In genomic region chr22:41856484-41856883, GRCh38 we compare ENCODE assay signal across 15 cellular contexts. TPM values are rescaled to one million over a fixed set of nuclear protein-coding genes. Genes with fewer than 3 reads are reported as not detected.
A peak's percentile ranks its signal among the peaks of the same experiment; 100 is the strongest.
DNase-seq lines count a peak whose midpoint lies in the region; ATAC-seq and TF ChIP-seq lines count a peak whose summit lies in the region.
"Had no signal": no experiment of that assay in that cellular context is flagged by ENCODE, and none has a peak within 500 bp of the region (broad histone marks: within the 10 kb centered on the region; RNA-seq: fewer than 3 reads in every experiment).

No MANE protein-coding gene starts in this region.

- peak; percentile 55 for ATAC-seq in left lung
- ATAC-seq in GM21447 (IDR thresholded peaks at IDR 0.05; ENCODE audit: unreplicated experiment) = no peak

- TF ChIP-seq POLR2A in breast epithelium (IDR thresholded peaks at IDR 0.05) (no peak), tibial nerve (IDR thresholded peaks at IDR 0.05) (no peak), adrenal gland (IDR thresholded peaks at IDR 0.05) (no peak)

- H3K9me3 Mint-ChIP-seq in MCF 10A (ENCODE audit: unreplicated experiment) = no peaks in the 10 kb centered on the region
- no peaks in the 10 kb centered on the region for H3K9me3 Mint-ChIP-seq in activated T-helper 1 cell treated with anti-CD3 and anti-CD28 coated beads, Interleukin-12 subunit alpha, Interleukin-12 subunit beta, Interleukin-2, Interleukin-4 antibody, amounts not matched to agents 30 ng/mL and 10 ng/mL and 1 ng/mL, durations not matched to agents 14 hours and 24 hours and 36 hours

- H3K27ac Mint-ChIP-seq in MCF 10A (ENCODE audit: low read depth, unreplicated experiment) = peak overlapping the region; percentile 81
- H3K27ac Mint-ChIP-seq in activated T-helper 1 cell treated with anti-CD3 and anti-CD28 coated beads, Interleukin-12 subunit alpha, Interleukin-12 subunit beta, Interleukin-2, Interleukin-4 antibody, amounts not matched to agents 30 ng/mL and 10 ng/mL and 1 ng/mL, durations not matched to agents 14 hours and 24 hours and 36 hours = peak overlapping the region; percentile 99

- intact Hi-C loops in MCF 10A (cut with micrococcal nuclease) (loop anchor here (2.0 to 5.0 kb wide), 2 partner anchors 34 to 160 kb away; no protein-coding TSS in a partner anchor), breast epithelium (cut with DNase I; ENCODE audit: low total_unique reads) (loop anchor here (10.0 kb wide), 1 partner anchor 368 kb away; no protein-coding TSS in a partner anchor), left lung (cut with DNase I) (no loop called here), adrenal gland (cut with DNase I) (no loop called here)
- intact Hi-C loops in activated T-helper 1 cell treated with anti-CD3 and anti-CD28 coated beads, Interleukin-12 subunit alpha, Interleukin-12 subunit beta, Interleukin-2, Interleukin-4 antibody, amounts not matched to agents 30 ng/mL and 10 ng/mL and 1 ng/mL, durations not matched to agents 14 hours and 24 hours and 36 hours (cut with micrococcal nuclease) = no loop called here

- H3K27ac ChIP-seq in breast epithelium = no peak overlapping the region
- H3K27ac ChIP-seq in left lung = peak overlapping the region in 1 of 2 donors; percentile 50
- H3K27ac ChIP-seq in tibial nerve = peak overlapping the region in 3 of 4 donors; percentile 6 to 75 (median 69)
- H3K27ac ChIP-seq in adrenal gland = peak overlapping the region in 2 of 5 donors; percentile 38 to 46

- 48 to 61% methylated on average over 2 of the region's 2 CpGs for WGBS in tibial nerve, 2 donors
- WGBS in adrenal gland, 4 donors = 78 to 91% (median 85%) methylated on average over 2 of the region's 2 CpGs

- H3K27me3 ChIP-seq in breast epithelium = no peaks in the 10 kb centered on the region
- no peaks in the 10 kb centered on the region for H3K27me3 ChIP-seq in left lung
- H3K27me3 ChIP-seq in tibial nerve = no peaks in the 10 kb centered on the region
- no peaks in the 10 kb centered on the region for H3K27me3 ChIP-seq in adrenal gland
- H3K27me3 ChIP-seq: BE2C had no signal

- TF ChIP-seq EP300 in tibial nerve (IDR thresholded peaks at IDR 0.05) = no peak

- H3K4me3 ChIP-seq in breast epithelium = no peak overlapping the region
- no peak overlapping the region for H3K4me3 ChIP-seq in left lung
- H3K4me3 ChIP-seq in tibial nerve = no peak overlapping the region
- no peak overlapping the region for H3K4me3 ChIP-seq in adrenal gland

- BruUV-seq in MCF 10A (replicated peaks; lab: Mats Ljungman, UMichigan) = no TSS peak

- peaks cover 29% of the 10 kb centered on the region for H3K4me1 Mint-ChIP-seq in MCF 10A (ENCODE audit: insufficient read depth, unreplicated experiment)
- peaks cover 70% of the 10 kb centered on the region for H3K4me1 Mint-ChIP-seq in activated T-helper 1 cell treated with anti-CD3 and anti-CD28 coated beads, Interleukin-12 subunit alpha, Interleukin-12 subunit beta, Interleukin-2, Interleukin-4 antibody, amounts not matched to agents 30 ng/mL and 10 ng/mL and 1 ng/mL, durations not matched to agents 14 hours and 24 hours and 36 hours (ENCODE audit: low read depth)

- CTCF ChIA-PET in MCF 10A (lab: Yijun Ruan, JAX) = interaction anchor here (0.6 to 3.5 kb wide), 7 partner anchors 11 to 159 kb away, joined by 3 to 16 read pairs (median 4); no protein-coding TSS in a partner anchor

- peaks cover 25% of the 10 kb centered on the region for H3K36me3 Mint-ChIP-seq in MCF 10A (ENCODE audit: insufficient read depth, unreplicated experiment)
- peaks cover 34% of the 10 kb centered on the region for H3K36me3 Mint-ChIP-seq in activated T-helper 1 cell treated with anti-CD3 and anti-CD28 coated beads, Interleukin-12 subunit alpha, Interleukin-12 subunit beta, Interleukin-2, Interleukin-4 antibody, amounts not matched to agents 30 ng/mL and 10 ng/mL and 1 ng/mL, durations not matched to agents 14 hours and 24 hours and 36 hours (ENCODE audit: low read depth)

- no peaks in the 10 kb centered on the region for H3K9me3 ChIP-seq in breast epithelium
- no peaks in the 10 kb centered on the region for H3K9me3 ChIP-seq in left lung
- no peaks in the 10 kb centered on the region for H3K9me3 ChIP-seq in tibial nerve
- no peaks in the 10 kb centered on the region for H3K9me3 ChIP-seq in adrenal gland (replicated peaks in 1 of 3)
- H3K9me3 ChIP-seq: BE2C, SK-N-SH had no signal

- no peaks in the 10 kb centered on the region for H3K27me3 Mint-ChIP-seq in MCF 10A (ENCODE audit: insufficient read depth, unreplicated experiment)
- no peaks in the 10 kb centered on the region for H3K27me3 Mint-ChIP-seq in activated T-helper 1 cell treated with anti-CD3 and anti-CD28 coated beads, Interleukin-12 subunit alpha, Interleukin-12 subunit beta, Interleukin-2, Interleukin-4 antibody, amounts not matched to agents 30 ng/mL and 10 ng/mL and 1 ng/mL, durations not matched to agents 14 hours and 24 hours and 36 hours (ENCODE audit: insufficient read depth)

- POLR2A ChIA-PET in MCF 10A (lab: Yijun Ruan, JAX) = interaction anchor here (0.6 to 5.6 kb wide), 13 partner anchors 9 to 760 kb away, joined by 3 to 57 read pairs (median 8); partner anchors contain the start of genes CCDC134, CENPM, SNU13 and SREBF2

- H3K36me3 ChIP-seq in breast epithelium (no peaks in the 10 kb centered on the region), left lung (no peaks in the 10 kb centered on the region), tibial nerve (no peaks in the 10 kb centered on the region), adrenal gland (replicated peaks in 1 of 2) (no peaks in the 10 kb centered on the region)

- no peak for DNase-seq in MCF 10A (ENCODE audit: unreplicated experiment)
- no peak for DNase-seq in breast epithelium (ENCODE audit: low spot score in 2 of 2)
- no peak for DNase-seq in activated T-helper 1 cell treated with anti-CD3 and anti-CD28 coated beads, Interleukin-12 subunit alpha, Interleukin-12 subunit beta, Interleukin-2, Interleukin-4 antibody, amounts not matched to agents 30 ng/mL and 10 ng/mL and 1 ng/mL, durations not matched to agents 14 hours and 24 hours and 36 hours (ENCODE audit: low spot score)
- DNase-seq in left lung = no peak
- DNase-seq in tibial nerve (ENCODE audit: low spot score in 2 of 2) = no peak
- no peak for DNase-seq in kidney tubule cell (ENCODE audit: low spot score)
- no peak for DNase-seq in adrenal gland
- DNase-seq: activated CD8-positive, alpha-beta memory T cell treated with anti-CD3 and anti-CD28 coated beads for 24 hours; BE2C; NCI-H1436; NCI-H524 treated with DMSO at 0.1 percent for 48 hours; SK-N-SH had no signal

- H3K4me1 ChIP-seq in breast epithelium = no peaks in the 10 kb centered on the region
- peaks cover 0 to 48% of the 10 kb centered on the region in 2 donors for H3K4me1 ChIP-seq in left lung
- H3K4me1 ChIP-seq in tibial nerve = peaks cover 0 to 64% (median 20%) of the 10 kb centered on the region in 4 donors
- H3K4me1 ChIP-seq in adrenal gland (replicated peaks in 1 of 2) = peaks cover 27 to 52% of the 10 kb centered on the region in 2 donors

- no peak for TF ChIP-seq CTCF in MCF 10A (IDR thresholded peaks at IDR 0.05; ENCODE audit: unreplicated experiment)
- no peak for TF ChIP-seq CTCF in breast epithelium (IDR thresholded peaks at IDR 0.05)
- TF ChIP-seq CTCF in left lung (IDR thresholded peaks at IDR 0.05) = no peak
- TF ChIP-seq CTCF in tibial nerve (IDR thresholded peaks at IDR 0.05) = no peak
- no peak for TF ChIP-seq CTCF in adrenal gland (IDR thresholded peaks at IDR 0.05)

- peak overlapping the region; percentile 43 for H3K4me3 Mint-ChIP-seq in MCF 10A (ENCODE audit: unreplicated experiment)
- peak overlapping the region; percentile 56 for H3K4me3 Mint-ChIP-seq in activated T-helper 1 cell treated with anti-CD3 and anti-CD28 coated beads, Interleukin-12 subunit alpha, Interleukin-12 subunit beta, Interleukin-2, Interleukin-4 antibody, amounts not matched to agents 30 ng/mL and 10 ng/mL and 1 ng/mL, durations not matched to agents 14 hours and 24 hours and 36 hours

RNA-seq across cellular contexts. Expression of gene SREBF2, which starts 23.6 kb away (rescaled TPM):
- total RNA-seq in MCF 10A (2022) (88.4 and 104 TPM in 2 replicates), breast epithelium (10 to 100 TPM; 20.8 to 33.5 (median 32.1) TPM), left lung (100 to 1,000 TPM; 130 to 162 TPM), tibial nerve (100 to 1,000 TPM in 3 of 4 donors, 10 to 100 TPM in 1; 73.5 to 157 (median 129) TPM), adrenal gland (100 to 1,000 TPM; 113 to 263 (median 156) TPM)
- 235 and 245 TPM in 2 replicates for total RNA-seq in activated T-helper 1 cell treated with anti-CD3 and anti-CD28 coated beads, Interleukin-12 subunit alpha, Interleukin-12 subunit beta, Interleukin-2, Interleukin-4 antibody, amounts not matched to agents 30 ng/mL and 10 ng/mL and 1 ng/mL, durations not matched to agents 14 hours and 24 hours and 36 hours
- 100 to 1,000 TPM in 2 of 3 donors, 10 to 100 TPM in 1; 85.7 to 209 (median 104) TPM for polyA plus RNA-seq in adrenal gland

RNA-seq across cellular contexts. Expression of gene CCDC134, which starts 56.0 kb away (rescaled TPM):
- total RNA-seq in MCF 10A (2022) = 4.0 and 4.3 TPM in 2 replicates
- total RNA-seq in breast epithelium = 10 to 100 TPM in 2 of 3 donors, 1 to 10 TPM in 1; 4.0 to 12.3 (median 10.8) TPM
- 18.0 and 19.6 TPM in 2 replicates for total RNA-seq in activated T-helper 1 cell treated with anti-CD3 and anti-CD28 coated beads, Interleukin-12 subunit alpha, Interleukin-12 subunit beta, Interleukin-2, Interleukin-4 antibody, amounts not matched to agents 30 ng/mL and 10 ng/mL and 1 ng/mL, durations not matched to agents 14 hours and 24 hours and 36 hours
- 10 to 100 TPM in 1 of 2 donors, 1 to 10 TPM in 1; 9.7 to 14.1 TPM for total RNA-seq in left lung
- total RNA-seq in tibial nerve = 1 to 10 TPM; 6.5 to 9.6 (median 8.2) TPM
- 10 to 100 TPM; 24.9 to 64.4 (median 35.1) TPM for total RNA-seq in adrenal gland
- polyA plus RNA-seq in adrenal gland = 10 to 100 TPM in 1 of 3 donors, 1 to 10 TPM in 2; 4.9 to 28.0 (median 6.8) TPM

RNA-seq across cellular contexts. Expression of gene SHISA8, which starts 58.4 kb away (rescaled TPM):
- total RNA-seq in MCF 10A (2022) = not detected in 2 replicates
- not detected for total RNA-seq in breast epithelium
- 5.8 and 6.1 TPM in 2 replicates for total RNA-seq in activated T-helper 1 cell treated with anti-CD3 and anti-CD28 coated beads, Interleukin-12 subunit alpha, Interleukin-12 subunit beta, Interleukin-2, Interleukin-4 antibody, amounts not matched to agents 30 ng/mL and 10 ng/mL and 1 ng/mL, durations not matched to agents 14 hours and 24 hours and 36 hours
- total RNA-seq in left lung = not detected
- total RNA-seq in tibial nerve = 1 to 10 TPM in 1 of 4 donors, not detected in 3; 3.3 TPM
- 10 to 100 TPM; 15.1 to 55.5 (median 20.6) TPM for total RNA-seq in adrenal gland
- polyA plus RNA-seq in adrenal gland = 10 to 100 TPM in 1 of 3 donors, 1 to 10 TPM in 2; 1.4 to 10.8 (median 5.1) TPM
- total RNA-seq: endothelial cell of umbilical vein, HepG2 had no signal
- polyA plus RNA-seq: endothelial cell of umbilical vein, HepG2, SK-N-SH had no signal

Comparison
In these comparisons a context has a peak if more than half of its experiments do, and no peak if none do; other contexts are left out.
1. H3K27ac ChIP-seq: peak in tibial nerve (3 of 4); none in breast epithelium (0 of 2).
2. intact Hi-C loops: an anchor here in MCF 10A (2.0 to 5.0 kb wide) and breast epithelium (10.0 kb wide); none called in activated T-helper 1 cell treated with anti-CD3 and anti-CD28 coated beads, Interleukin-12 subunit alpha, Interleukin-12 subunit beta, Interleukin-2, Interleukin-4 antibody, amounts not matched to agents 30 ng/mL and 10 ng/mL and 1 ng/mL, durations not matched to agents 14 hours and 24 hours and 36 hours, left lung and adrenal gland.